Comparison of ENCODE assay signal across 8 cellular contexts in the genomic region with DNA sequence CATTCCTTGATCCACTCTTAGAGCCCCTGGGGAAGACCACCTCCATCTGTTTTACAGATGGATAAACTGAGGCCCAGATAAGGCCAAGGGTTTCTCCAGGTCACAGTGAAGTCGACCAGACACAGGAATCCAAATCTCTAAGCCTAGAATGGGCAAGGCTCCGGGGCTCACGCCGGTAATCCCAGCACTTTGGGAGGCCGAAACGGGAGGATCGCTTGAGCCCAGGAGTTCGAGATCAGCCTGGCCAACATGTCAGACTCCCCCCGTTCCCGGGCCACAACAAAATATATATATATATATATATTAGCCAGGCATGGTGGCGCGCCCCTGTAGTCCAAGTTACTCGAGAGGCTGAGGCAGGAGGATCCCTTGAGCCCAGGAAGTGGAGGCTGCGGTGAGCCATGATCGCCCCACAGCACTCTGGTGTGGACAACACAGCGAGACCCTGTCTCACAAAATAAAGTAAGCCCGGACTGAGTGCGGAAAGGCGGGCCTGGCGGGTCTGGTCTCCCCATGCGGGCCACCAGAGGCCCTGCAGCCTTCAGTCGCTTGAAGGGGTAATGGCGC. TPM values are rescaled to one million over a fixed set of nuclear protein-coding genes. Genes with fewer than 3 reads are reported as not detected.
A peak's percentile ranks its signal among the peaks of the same experiment; 100 is the strongest.
DNase-seq lines count a peak whose midpoint lies in the region; ATAC-seq and TF ChIP-seq lines count a peak whose summit lies in the region.

No MANE protein-coding gene starts in this region.

- H3K9me3 Mint-ChIP-seq in activated CD4-positive, alpha-beta memory T cell treated with anti-CD3 and anti-CD28 coated beads, Interleukin-2, amount 10 ng/mL, durations not matched to agents 7 days and 5 days = no peaks in the 10 kb centered on the region
- no peaks in the 10 kb centered on the region for H3K9me3 Mint-ChIP-seq in stimulated activated naive B cell treated with anti-CD40 and anti-IgM and Interleukin-4, amounts not matched to agents 10 μg/mL and 1 μg/mL and 100 μg/mL, for 72 hours

- peak overlapping the region; percentile 95 for H3K4me3 Mint-ChIP-seq in activated CD4-positive, alpha-beta memory T cell treated with anti-CD3 and anti-CD28 coated beads, Interleukin-2, amount 10 ng/mL, durations not matched to agents 7 days and 5 days
- peak overlapping the region; percentile 96 to 97 for H3K4me3 Mint-ChIP-seq in stimulated activated naive B cell treated with anti-CD40 and anti-IgM and Interleukin-4, amounts not matched to agents 10 μg/mL and 1 μg/mL and 100 μg/mL, for 72 hours

- H3K36me3 ChIP-seq in hepatocyte (replicated peaks; ENCODE audit: insufficient read depth, low read depth) = peaks cover 5% of the 10 kb centered on the region

- no peaks in the 10 kb centered on the region for H3K9me3 ChIP-seq in hepatocyte (ENCODE audit: low read depth)

- H3K4me1 Mint-ChIP-seq in activated CD4-positive, alpha-beta memory T cell treated with anti-CD3 and anti-CD28 coated beads, Interleukin-2, amount 10 ng/mL, durations not matched to agents 7 days and 5 days = peaks cover 43% of the 10 kb centered on the region
- peaks cover 20 to 46% of the 10 kb centered on the region in 2 donors for H3K4me1 Mint-ChIP-seq in stimulated activated naive B cell treated with anti-CD40 and anti-IgM and Interleukin-4, amounts not matched to agents 10 μg/mL and 1 μg/mL and 100 μg/mL, for 72 hours

- peaks cover 37% of the 10 kb centered on the region for H3K79me2 ChIP-seq in hepatocyte

- no peaks in the 10 kb centered on the region for H3K27me3 Mint-ChIP-seq in activated CD4-positive, alpha-beta memory T cell treated with anti-CD3 and anti-CD28 coated beads, Interleukin-2, amount 10 ng/mL, durations not matched to agents 7 days and 5 days
- H3K27me3 Mint-ChIP-seq in stimulated activated naive B cell treated with anti-CD40 and anti-IgM and Interleukin-4, amounts not matched to agents 10 μg/mL and 1 μg/mL and 100 μg/mL, for 72 hours = no peaks in the 10 kb centered on the region

- peak overlapping the region; percentile 11; the same call in 1 of the 2 replicates for H3K4me3 ChIP-seq in HL-60 (replicated peaks; ENCODE audit: insufficient read depth, low read length)
- H3K4me3 ChIP-seq in hepatocyte = no peak overlapping the region
- H3K4me3 ChIP-seq in lower leg skin (ENCODE audit: low read depth, poor library complexity, severe bottlenecking) = no peak overlapping the region

- DNase-seq in HL-60 (ENCODE audit: low read depth in 1 of 2, low spot score in 1 of 2) (no peak), hepatocyte (ENCODE audit: low spot score) (no peak), NOMO-1 treated with DMSO at 0.1 percent for 48 hours (lab: John Stamatoyannopoulos, UW; ENCODE audit: unreplicated experiment) (no peak), putamen (ENCODE audit: low spot score) (no peak), NCI-H2171 (lab: John Stamatoyannopoulos, UW) (no peak), lower leg skin (ENCODE audit: low spot score in 2 of 2) (no peak)
- DNase-seq in activated CD4-positive, alpha-beta memory T cell treated with anti-CD3 and anti-CD28 coated beads, Interleukin-2, amount 10 ng/mL, durations not matched to agents 7 days and 5 days = no peak
- DNase-seq in stimulated activated naive B cell treated with anti-CD40 and anti-IgM and Interleukin-4, amounts not matched to agents 10 μg/mL and 1 μg/mL and 100 μg/mL, for 72 hours = no peak

- no peaks in the 10 kb centered on the region for H3K9me2 ChIP-seq in hepatocyte (replicated peaks; ENCODE audit: insufficient read depth)

- H3K4me1 ChIP-seq in hepatocyte (ENCODE audit: insufficient read depth) = peaks cover 20% of the 10 kb centered on the region

- TF ChIP-seq CTCF in HL-60 (IDR thresholded peaks at IDR 0.05; ENCODE audit: insufficient read depth, low read length) (no peak), hepatocyte (IDR thresholded peaks at IDR 0.05; ENCODE audit: poor library complexity) (no peak), lower leg skin (IDR thresholded peaks at IDR 0.05) (no peak)

- POLR2A ChIA-PET in activated CD4-positive, alpha-beta memory T cell treated with anti-CD3 and anti-CD28 coated beads, Interleukin-2, amount 10 ng/mL, durations not matched to agents 7 days and 5 days (lab: Charles Lee) = interaction anchor here (1.1 to 4.6 kb wide), 12 partner anchors 10 to 189 kb away, joined by 3 to 68 read pairs (median 10); a partner anchor contains a TSS

- peak overlapping the region; percentile 64 for H2AFZ ChIP-seq in hepatocyte

- intact Hi-C loops in lower leg skin (cut with DNase I; ENCODE audit: low total_unique reads) = no loop called here

- H3K27me3 ChIP-seq in HL-60 (ENCODE audit: insufficient read depth, poor library complexity, severe bottlenecking) (no peaks in the 10 kb centered on the region), hepatocyte (no peaks in the 10 kb centered on the region)

- H3K36me3 Mint-ChIP-seq in activated CD4-positive, alpha-beta memory T cell treated with anti-CD3 and anti-CD28 coated beads, Interleukin-2, amount 10 ng/mL, durations not matched to agents 7 days and 5 days (ENCODE audit: low read depth) = peaks cover 85% of the 10 kb centered on the region
- peaks cover 44 to 50% of the 10 kb centered on the region in 2 donors for H3K36me3 Mint-ChIP-seq in stimulated activated naive B cell treated with anti-CD40 and anti-IgM and Interleukin-4, amounts not matched to agents 10 μg/mL and 1 μg/mL and 100 μg/mL, for 72 hours

- CTCF ChIA-PET in activated CD4-positive, alpha-beta memory T cell treated with anti-CD3 and anti-CD28 coated beads, Interleukin-2, amount 10 ng/mL, durations not matched to agents 7 days and 5 days (lab: Charles Lee) = interaction anchor here (1.7 to 2.8 kb wide), 3 partner anchors 10 kb away, joined by 3 to 15 read pairs (median 9); a partner anchor contains a TSS

- H3K27ac ChIP-seq in HL-60 (replicated peaks) (peak overlapping the region; percentile 66), hepatocyte (peak overlapping the region; percentile 51)

- H4K20me1 ChIP-seq in hepatocyte (ENCODE audit: insufficient read depth, poor library complexity, severe bottlenecking) = peaks cover 33% of the 10 kb centered on the region

- no peak for ATAC-seq in stimulated activated naive B cell treated with anti-CD40 and anti-IgM and Interleukin-4, amounts not matched to agents 10 μg/mL and 1 μg/mL and 100 μg/mL, for 72 hours (replicated peaks)

- 68% methylated on average over 23 of the region's 23 CpGs for WGBS in hepatocyte (ENCODE audit: low lambda C conversion rate, missing lambda C conversion rate)
- 62 to 63% methylated on average over 23 of the region's 23 CpGs for WGBS in lower leg skin, 2 donors

- H3K4me2 ChIP-seq in hepatocyte = peak overlapping the region; percentile 64

- TF ChIP-seq POLR2A in lower leg skin (IDR thresholded peaks at IDR 0.05) = no peak

- H3K27ac Mint-ChIP-seq in activated CD4-positive, alpha-beta memory T cell treated with anti-CD3 and anti-CD28 coated beads, Interleukin-2, amount 10 ng/mL, durations not matched to agents 7 days and 5 days = peak overlapping the region; percentile 87
- peak overlapping the region; percentile 100 for H3K27ac Mint-ChIP-seq in stimulated activated naive B cell treated with anti-CD40 and anti-IgM and Interleukin-4, amounts not matched to agents 10 μg/mL and 1 μg/mL and 100 μg/mL, for 72 hours

RNA-seq across cellular contexts. Expression of a gene that starts 0.6 kb away (rescaled TPM):
- total RNA-seq in activated CD4-positive, alpha-beta memory T cell treated with anti-CD3 and anti-CD28 coated beads, Interleukin-2, amount 10 ng/mL, durations not matched to agents 7 days and 5 days = 1,000 to 10,000 TPM; 2,417 to 2,463 TPM
- total RNA-seq in hepatocyte (1,997 and 2,349 TPM in 2 replicates), lower leg skin (1,000 to 10,000 TPM; 3,727 to 4,286 (median 3,958) TPM)
- polyA plus RNA-seq in hepatocyte = 904 and 953 TPM in 2 replicates

RNA-seq across cellular contexts. Expression of a gene that starts 9.4 kb away (rescaled TPM):
- total RNA-seq in activated CD4-positive, alpha-beta memory T cell treated with anti-CD3 and anti-CD28 coated beads, Interleukin-2, amount 10 ng/mL, durations not matched to agents 7 days and 5 days = 1,000 to 10,000 TPM; 2,194 to 2,385 TPM
- total RNA-seq in hepatocyte = 3,532 and 3,955 TPM in 2 replicates
- 672 and 689 TPM in 2 replicates for polyA plus RNA-seq in hepatocyte
- total RNA-seq in lower leg skin = 1,000 to 10,000 TPM; 4,267 to 5,958 (median 4,793) TPM

RNA-seq across cellular contexts. Expression of a gene that starts 12.8 kb away (rescaled TPM):
- total RNA-seq in activated CD4-positive, alpha-beta memory T cell treated with anti-CD3 and anti-CD28 coated beads, Interleukin-2, amount 10 ng/mL, durations not matched to agents 7 days and 5 days = 100 to 1,000 TPM; 187 to 197 TPM
- total RNA-seq in hepatocyte = 0.24 and 1.3 TPM in 2 replicates
- polyA plus RNA-seq in hepatocyte = 2.8 and 3.0 TPM in 2 replicates
- 1 to 10 TPM; 2.8 to 6.0 (median 4.4) TPM for total RNA-seq in lower leg skin

RNA-seq across cellular contexts. Expression of a gene that starts 25.7 kb away (rescaled TPM):
- 10 to 100 TPM; 10.2 to 11.1 TPM for total RNA-seq in activated CD4-positive, alpha-beta memory T cell treated with anti-CD3 and anti-CD28 coated beads, Interleukin-2, amount 10 ng/mL, durations not matched to agents 7 days and 5 days
- total RNA-seq in hepatocyte (313 and 321 TPM in 2 replicates), lower leg skin (100 to 1,000 TPM; 130 to 198 (median 146) TPM)
- 509 and 519 TPM in 2 replicates for polyA plus RNA-seq in hepatocyte

RNA-seq across cellular contexts. Expression of a gene that starts 33.8 kb away (rescaled TPM):
- 10 to 100 TPM; 34.1 to 36.6 TPM for total RNA-seq in activated CD4-positive, alpha-beta memory T cell treated with anti-CD3 and anti-CD28 coated beads, Interleukin-2, amount 10 ng/mL, durations not matched to agents 7 days and 5 days
- 29.9 and 32.4 TPM in 2 replicates for total RNA-seq in hepatocyte
- 36.5 and 38.7 TPM in 2 replicates for polyA plus RNA-seq in hepatocyte
- total RNA-seq in lower leg skin = 10 to 100 TPM; 26.6 to 47.2 (median 42.6) TPM

Comparison
In these comparisons a context has a peak if more than half of its experiments do, and no peak if none do; other contexts are left out.
1. RNA of a gene that starts 12.8 kb away (total RNA-seq): 187 to 197 TPM in activated CD4-positive, alpha-beta memory T cell treated with anti-CD3 and anti-CD28 coated beads, Interleukin-2, amount 10 ng/mL, durations not matched to agents 7 days and 5 days; 2.8 to 6.0 TPM in lower leg skin and 0.24 to 1.3 TPM in hepatocyte; every median in the first group is over 10 times any median in the second.